In the genomic region with DNA sequence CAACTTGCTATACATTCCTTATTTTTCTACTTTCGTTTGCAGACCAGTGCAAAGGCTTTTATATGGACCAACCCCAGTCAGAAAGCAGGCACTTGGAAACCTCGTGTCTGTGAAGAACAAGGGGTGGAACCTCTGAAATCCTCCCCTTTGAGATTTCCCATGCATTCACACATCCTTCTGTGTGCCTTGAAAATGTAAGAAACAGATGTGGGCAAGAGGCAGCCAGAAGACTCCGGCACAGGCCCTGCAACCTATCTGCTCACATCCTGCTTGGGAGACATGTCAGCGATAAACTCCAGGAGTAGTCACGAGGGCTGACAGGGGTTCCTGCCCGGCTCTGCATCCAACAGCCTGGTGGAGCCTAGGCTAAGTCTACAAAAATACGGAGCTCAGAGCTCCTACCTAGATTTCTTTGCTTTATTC, we compare ENCODE assay signal across 19 cellular contexts. TPM values are rescaled to one million over a fixed set of nuclear protein-coding genes. Genes with fewer than 3 reads are reported as not detected.
DNase-seq lines count a peak whose midpoint lies in the region; ATAC-seq and TF ChIP-seq lines count a peak whose summit lies in the region.
"Had no signal": no experiment of that assay in that cellular context is flagged by ENCODE, and none has a peak within 500 bp of the region (broad histone marks: within the 10 kb centered on the region; RNA-seq: fewer than 3 reads in every experiment).

No MANE protein-coding gene starts in this region.

- H3K36me3 ChIP-seq in heart left ventricle (no peaks in the 10 kb centered on the region), neuronal stem cell (replicated peaks in 1 of 2; ENCODE audit: control insufficient read depth in 2 of 2, insufficient read depth in 2 of 2, low read length in 2 of 2) (no peaks in the 10 kb centered on the region)
- H3K36me3 ChIP-seq in CD8-positive, alpha-beta memory T cell (ENCODE audit: insufficient read depth, low read length), result no peaks in the 10 kb centered on the region
- H3K36me3 ChIP-seq: HAP-1 had no signal

- H2AFZ ChIP-seq in neuronal stem cell (ENCODE audit: low read length), result no peak overlapping the region

- H3K4me1 ChIP-seq in heart left ventricle (peaks cover 0 to 34% (median 17%) of the 10 kb centered on the region in 12 donors), neuronal stem cell (ENCODE audit: control insufficient read depth in 2 of 2, insufficient read depth in 1 of 2, low read depth in 1 of 2, low read length in 2 of 2) (peaks cover 0 to 2% of the 10 kb centered on the region in 2 donors)
- no peaks in the 10 kb centered on the region for H3K4me1 ChIP-seq in CD8-positive, alpha-beta memory T cell (ENCODE audit: insufficient read depth, low read length)
- H3K4me1 ChIP-seq: HAP-1 had no signal

- H4K8ac ChIP-seq in neuronal stem cell (ENCODE audit: low read depth, low read length), result no peak overlapping the region

- H3K27me3 Mint-ChIP-seq in CD8-positive, alpha-beta memory T cell, result peaks cover 9 to 19% of the 10 kb centered on the region in 2 donors
- H3K27me3 Mint-ChIP-seq: activated naive CD8-positive, alpha-beta T cell; brain had no signal

- POLR2A ChIA-PET in CD8-positive, alpha-beta memory T cell (lab: Charles Lee), result no interaction called here

- no peak overlapping the region for H3K23ac ChIP-seq in neuronal stem cell (ENCODE audit: low read depth, low read length, poor library complexity)

- ATAC-seq in heart left ventricle, result peak; percentile 81 to 96 (median 90)
- ATAC-seq: activated CD8-positive, alpha-beta T cell treated with anti-CD3 and anti-CD28 coated beads for 36 hours; mucosa of descending colon had no signal

- no peaks in the 10 kb centered on the region for H3K9me3 Mint-ChIP-seq in CD8-positive, alpha-beta memory T cell
- H3K9me3 Mint-ChIP-seq: activated CD8-positive, alpha-beta T cell treated with anti-CD3 and anti-CD28 coated beads for 36 hours had no signal

- no peak for TF ChIP-seq POLR2A in heart left ventricle (IDR thresholded peaks at IDR 0.05)

- no peak overlapping the region for H3K4ac ChIP-seq in neuronal stem cell (ENCODE audit: low read length)

- no peak overlapping the region for H2AK5ac ChIP-seq in neuronal stem cell (ENCODE audit: low read depth, low read length)

- peak overlapping the region in 11 of 12 donors; percentile 9 to 65 (median 43) for H3K27ac ChIP-seq in heart left ventricle
- H3K27ac ChIP-seq in neuronal stem cell (replicated peaks; ENCODE audit: low read length), result no peak overlapping the region
- no peak overlapping the region for H3K27ac ChIP-seq in CD8-positive, alpha-beta memory T cell (ENCODE audit: low read depth, low read length)
- H3K27ac ChIP-seq: dorsolateral prefrontal cortex had no signal

- no peaks in the 10 kb centered on the region for H3K36me3 Mint-ChIP-seq in CD8-positive, alpha-beta memory T cell
- H3K36me3 Mint-ChIP-seq: activated naive CD8-positive, alpha-beta T cell; brain had no signal

- WGBS in heart left ventricle, 4 donors, result 13 to 29% (median 21%) methylated on average over 5 to 7 of the region's 7 CpGs
- WGBS in neuronal stem cell (ENCODE audit: extremely low coverage in 2 of 2, insufficient read length in 2 of 2, insufficient replicate concordance in 1 of 2), 2 donors, result no CpG with 5 or more reads among the region's 7 CpGs

- H3K9ac ChIP-seq in neuronal stem cell (ENCODE audit: low read depth, low read length, poor library complexity), result no peak overlapping the region

- peak overlapping the region; percentile 46 for H3K18ac ChIP-seq in neuronal stem cell (ENCODE audit: low read length)

- no peak overlapping the region for H2BK12ac ChIP-seq in neuronal stem cell (ENCODE audit: low read length)

- no peak overlapping the region for H2BK5ac ChIP-seq in neuronal stem cell (ENCODE audit: low read length)

- DNase-seq in ELF-1 (ENCODE audit: low read depth, low spot score) (peak; percentile 34), amniotic epithelial cell (ENCODE audit: low read depth) (peak; percentile 83), heart left ventricle (peak; percentile 65 to 73 (median 70)), neuronal stem cell (ENCODE audit: low spot score) (no peak), NCI-H1092 treated with DMSO at 0.1 percent for 48 hours (lab: John Stamatoyannopoulos, UW) (no peak), medulla oblongata (ENCODE audit: extremely low spot score) (no peak)
- DNase-seq in central memory CD4-positive, alpha-beta T cell, result no peak
- DNase-seq in CD8-positive, alpha-beta memory T cell, result no peak
- DNase-seq: activated CD8-positive, alpha-beta T cell treated with anti-CD3 and anti-CD28 coated beads for 36 hours; activated T-cell treated with anti-CD3 and anti-CD28 coated beads, Interleukin-2, amount 50 U/mL, for 48 hours; dorsolateral prefrontal cortex; hypothalamus; mucosa of descending colon; NCI-H1048; NCI-H510A; stimulated activated CD4-positive, alpha-beta T cell treated with anti-CD3 and anti-CD28 coated beads, Interleukin-2, amount 100 ng/mL, for 48 hours had no signal

- no peaks in the 10 kb centered on the region for H3K4me1 Mint-ChIP-seq in CD8-positive, alpha-beta memory T cell

- H3K14ac ChIP-seq in neuronal stem cell (ENCODE audit: low read length), result no peak overlapping the region

- H4K91ac ChIP-seq in neuronal stem cell (ENCODE audit: low read depth, low read length, poor library complexity), result no peak overlapping the region

- H3K9me3 ChIP-seq in heart left ventricle, result peaks cover 0 to 3% (median 0%) of the 10 kb centered on the region in 12 donors
- no peaks in the 10 kb centered on the region for H3K9me3 ChIP-seq in neuronal stem cell (replicated peaks in 1 of 2; ENCODE audit: control insufficient read depth in 2 of 2, insufficient read depth in 1 of 2, low read depth in 1 of 2, low read length in 2 of 2)
- H3K9me3 ChIP-seq in CD8-positive, alpha-beta memory T cell (ENCODE audit: low read length), result no peaks in the 10 kb centered on the region
- H3K9me3 ChIP-seq: HAP-1, mucosa of descending colon had no signal

- H3K27me3 ChIP-seq in heart left ventricle (no peaks in the 10 kb centered on the region), neuronal stem cell (ENCODE audit: control insufficient read depth in 3 of 3, insufficient read depth in 3 of 3, low read depth in 1 of 3, low read length in 3 of 3) (peaks cover 0 to 2% (median 0%) of the 10 kb centered on the region in 3 experiments)
- no peaks in the 10 kb centered on the region for H3K27me3 ChIP-seq in CD8-positive, alpha-beta memory T cell (ENCODE audit: insufficient read depth, low read length, poor library complexity, severe bottlenecking)

- H3K27ac Mint-ChIP-seq in CD8-positive, alpha-beta memory T cell, result no peak overlapping the region
- H3K27ac Mint-ChIP-seq: activated CD8-positive, alpha-beta T cell treated with anti-CD3 and anti-CD28 coated beads for 36 hours; activated naive CD8-positive, alpha-beta T cell had no signal

- H3K79me1 ChIP-seq in neuronal stem cell (ENCODE audit: low read depth, low read length), result no peaks in the 10 kb centered on the region

- no peak for TF ChIP-seq CTCF in heart left ventricle (IDR thresholded peaks at IDR 0.05)

- no peak overlapping the region for H2BK15ac ChIP-seq in neuronal stem cell (ENCODE audit: low read length)

- H3K4me3 Mint-ChIP-seq in CD8-positive, alpha-beta memory T cell, result no peak overlapping the region
- H3K4me3 Mint-ChIP-seq: activated CD8-positive, alpha-beta T cell treated with anti-CD3 and anti-CD28 coated beads for 36 hours; activated naive CD8-positive, alpha-beta T cell; brain had no signal

- H3K4me3 ChIP-seq in heart left ventricle (no peak overlapping the region), neuronal stem cell (ENCODE audit: low read length in 2 of 2) (no peak overlapping the region)
- H3K4me3 ChIP-seq in CD8-positive, alpha-beta memory T cell (ENCODE audit: low read length), result no peak overlapping the region
- H3K4me3 ChIP-seq: dorsolateral prefrontal cortex, HAP-1, mucosa of descending colon had no signal

- CTCF ChIA-PET in CD8-positive, alpha-beta memory T cell (lab: Charles Lee), result no interaction called here

- H2BK120ac ChIP-seq in neuronal stem cell (ENCODE audit: low read depth, low read length), result no peak overlapping the region

- intact Hi-C loops in heart left ventricle (cut with DNase I), result no loop called here

- H3K4me2 ChIP-seq in neuronal stem cell (ENCODE audit: insufficient read depth, low read length, poor library complexity, severe bottlenecking), result no peak overlapping the region

RNA-seq across cellular contexts. Expression of a gene that starts 42.5 kb away (rescaled TPM):
- total RNA-seq in heart left ventricle, result 10 to 100 TPM; 27.9 to 92.7 (median 45.1) TPM
- 10 to 100 TPM; 19.0 to 35.7 TPM for polyA plus RNA-seq in heart left ventricle
- 16.6 TPM for polyA plus RNA-seq in neuronal stem cell (2013, experiment 1 of 2)
- polyA plus RNA-seq in neuronal stem cell (2013, experiment 2 of 2), result 16.6 TPM
- total RNA-seq in CD8-positive, alpha-beta memory T cell, result 10 to 100 TPM; 37.9 to 39.7 TPM
- polyA plus RNA-seq in CD8-positive, alpha-beta memory T cell, result 9.7 TPM

Comparison
In these comparisons a context has a peak if more than half of its experiments do, and no peak if none do; other contexts are left out.
1. DNase-seq: peak in ELF-1 (single experiment), amniotic epithelial cell (single experiment) and heart left ventricle (5 of 5); none in neuronal stem cell (single experiment), central memory CD4-positive, alpha-beta T cell (single experiment), CD8-positive, alpha-beta memory T cell (0 of 5), NCI-H1092 treated with DMSO at 0.1 percent for 48 hours (single experiment) and medulla oblongata (single experiment).
2. H3K27ac ChIP-seq: peak in heart left ventricle (11 of 12); none in neuronal stem cell (single experiment) and CD8-positive, alpha-beta memory T cell (single experiment).